20 cellular contexts compared by ENCODE assay signal in the genomic region with DNA sequence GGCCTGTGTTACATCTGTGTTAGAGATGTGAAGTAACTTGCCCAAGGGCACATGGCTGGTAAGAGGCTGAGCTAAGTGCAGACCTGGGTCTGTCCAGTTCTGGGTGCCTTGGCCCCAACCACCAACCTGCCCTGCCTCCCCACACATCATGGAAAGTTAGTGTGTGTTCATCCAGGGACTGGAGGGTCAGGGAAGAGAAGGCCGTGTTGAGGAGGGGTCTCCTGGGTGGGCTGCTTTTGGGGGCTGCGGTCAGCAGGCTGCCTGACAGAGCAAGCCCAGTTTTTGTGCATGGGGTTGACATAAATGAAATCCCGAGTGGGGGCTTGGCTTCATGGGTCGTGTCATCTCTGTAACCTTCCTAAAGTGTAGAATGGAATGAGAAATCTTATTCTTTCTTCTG. TPM values are rescaled to one million over a fixed set of nuclear protein-coding genes. Genes with fewer than 3 reads are reported as not detected.
DNase-seq lines count a peak whose midpoint lies in the region; ATAC-seq, FAIRE-seq and TF ChIP-seq lines count a peak whose summit lies in the region.
"Had no signal": no experiment of that assay in that cellular context is flagged by ENCODE, and none has a peak within 500 bp of the region (broad histone marks: within the 10 kb centered on the region; RNA-seq: fewer than 3 reads in every experiment).

No MANE protein-coding gene starts in this region.

- intact Hi-C loops in CD4-positive, alpha-beta T cell (cut with DNase I, micrococcal nuclease), result no loop called here
- intact Hi-C loops in HepG2 (cut with micrococcal nuclease; ENCODE audit: unreplicated experiment), result no loop called here

- no peak for ATAC-seq in CD4-positive, alpha-beta T cell (ENCODE audit: poor library complexity)
- ATAC-seq in naive thymus-derived CD8-positive, alpha-beta T cell, result no peak
- no peak for ATAC-seq in HepG2
- ATAC-seq: GM12878 had no signal

- no peak for FAIRE-seq in HepG2 (lab: Jason Lieb, UNC)
- FAIRE-seq: GM12878, GM18507, GM19239, H1, HTR-8/SVneo, RCC 7860 had no signal

- H3K4me3 Mint-ChIP-seq in CD4-positive, alpha-beta T cell, result no peak overlapping the region
- H3K4me3 Mint-ChIP-seq in activated naive CD8-positive, alpha-beta T cell, result peak overlapping the region; percentile 51
- H3K4me3 Mint-ChIP-seq in naive thymus-derived CD8-positive, alpha-beta T cell, result peak overlapping the region in 8 of 10 donors; percentile 58 to 85 (median 80)
- no peak overlapping the region for H3K4me3 Mint-ChIP-seq in progenitor cell of endocrine pancreas (ENCODE audit: low read depth)

- POLR2A ChIA-PET in CD4-positive, alpha-beta T cell (lab: Charles Lee), result interaction anchor here (2.3 kb wide), 1 partner anchor 10 kb away, joined by 6 read pairs; the partner anchor contains the start of gene PYGB
- POLR2A ChIA-PET in naive thymus-derived CD8-positive, alpha-beta T cell (lab: Charles Lee), result interaction anchor here (1.1 to 3.3 kb wide), 4 partner anchors 10 to 201 kb away, joined by 4 to 61 read pairs (median 7); partner anchors contain the start of genes ACSS1 and PYGB
- POLR2A ChIA-PET in HEK293T (lab: Yijun Ruan, JAX), result no interaction called here
- POLR2A ChIA-PET in HepG2 (lab: Yijun Ruan, JAX), result no interaction called here

- no peak for TF ChIP-seq CTCF in CD4-positive, alpha-beta T cell (IDR thresholded peaks at IDR 0.05)
- TF ChIP-seq CTCF in HepG2 (CRISPR knock-in tag; IDR thresholded peaks at IDR 0.05) (no peak), progenitor cell of endocrine pancreas (IDR thresholded peaks at IDR 0.05; ENCODE audit: unreplicated experiment) (no peak)

- H4K20me1 ChIP-seq in HepG2 (ENCODE audit: insufficient read depth, low read length), result no peaks in the 10 kb centered on the region; the same call in 1 of the 2 replicates

- no peak overlapping the region for H3K27ac ChIP-seq in CD4-positive, alpha-beta T cell (ENCODE audit: low read depth, low read length)
- no peak overlapping the region for H3K27ac ChIP-seq in HepG2 (ENCODE audit: extremely low read length, insufficient read depth, low read length)
- H3K27ac ChIP-seq: C4-2B had no signal

- no peaks in the 10 kb centered on the region for H3K9me3 Mint-ChIP-seq in CD4-positive, alpha-beta T cell
- H3K9me3 Mint-ChIP-seq in activated naive CD8-positive, alpha-beta T cell (ENCODE audit: low read depth), result no peaks in the 10 kb centered on the region
- peaks cover 0 to 4% (median 0%) of the 10 kb centered on the region in 9 donors for H3K9me3 Mint-ChIP-seq in naive thymus-derived CD8-positive, alpha-beta T cell
- peaks cover 13% of the 10 kb centered on the region for H3K9me3 Mint-ChIP-seq in progenitor cell of endocrine pancreas (ENCODE audit: low read depth)

- H3K36me3 Mint-ChIP-seq in CD4-positive, alpha-beta T cell (ENCODE audit: low read depth), result peaks cover 28% of the 10 kb centered on the region
- peaks cover 7% of the 10 kb centered on the region for H3K36me3 Mint-ChIP-seq in activated naive CD8-positive, alpha-beta T cell
- H3K36me3 Mint-ChIP-seq in naive thymus-derived CD8-positive, alpha-beta T cell, result peaks cover 0 to 10% (median 3%) of the 10 kb centered on the region in 3 donors
- peaks cover 43% of the 10 kb centered on the region for H3K36me3 Mint-ChIP-seq in progenitor cell of endocrine pancreas (ENCODE audit: insufficient read depth)

- DNase-seq in activated CD8-positive, alpha-beta memory T cell treated with anti-CD3 and anti-CD28 coated beads for 24 hours, result peak; percentile 46
- no peak for DNase-seq in activated CD8-positive, alpha-beta memory T cell treated with anti-CD3 and anti-CD28 coated beads, Interleukin-2, amount 50 U/mL, for 4 hours
- no peak for DNase-seq in CD4-positive, alpha-beta T cell
- no peak for DNase-seq in naive thymus-derived CD8-positive, alpha-beta T cell
- DNase-seq in HEK293T (ENCODE audit: extremely low spot score) (no peak), HepG2 (ENCODE audit: low spot score) (no peak), progenitor cell of endocrine pancreas (ENCODE audit: low spot score, unreplicated experiment) (no peak)
- DNase-seq: DMS79, NCI-H1048, NCI-H146, NCI-H2081 treated with DMSO at 0.1 percent for 48 hours, NCI-H524 had no signal

- H3K27me3 Mint-ChIP-seq in CD4-positive, alpha-beta T cell, result no peaks in the 10 kb centered on the region
- H3K27me3 Mint-ChIP-seq in activated naive CD8-positive, alpha-beta T cell, result no peaks in the 10 kb centered on the region
- no peaks in the 10 kb centered on the region for H3K27me3 Mint-ChIP-seq in naive thymus-derived CD8-positive, alpha-beta T cell
- no peaks in the 10 kb centered on the region for H3K27me3 Mint-ChIP-seq in progenitor cell of endocrine pancreas

- TF ChIP-seq POLR2A in HepG2 (IDR thresholded peaks at IDR 0.05; ENCODE audit: insufficient read depth in 1 of 2, low read depth in 2 of 2, low read length in 2 of 2), result no peak

- no peak overlapping the region for H3K4me2 ChIP-seq in HepG2 (ENCODE audit: low read depth, low read length)

- H3K4me3 ChIP-seq in HepG2 (replicated peaks in 1 of 3; ENCODE audit: insufficient read depth in 1 of 3, low read depth in 2 of 3, low read length in 3 of 3), result no peak overlapping the region
- H3K4me3 ChIP-seq: GM12878 had no signal

- H3K27ac Mint-ChIP-seq in CD4-positive, alpha-beta T cell, result peak overlapping the region; percentile 90
- peak overlapping the region; percentile 90 for H3K27ac Mint-ChIP-seq in activated naive CD8-positive, alpha-beta T cell
- H3K27ac Mint-ChIP-seq in naive thymus-derived CD8-positive, alpha-beta T cell, result peak overlapping the region; percentile 87 to 97 (median 95)
- no peak overlapping the region for H3K27ac Mint-ChIP-seq in progenitor cell of endocrine pancreas

- in situ Hi-C loops in HepG2 (cut with HindIII; ENCODE audit: extremely low pct_ligation_motif_present, low pct_unique_long_range_greater_than_20kb), result no loop called here

- CTCF ChIA-PET in CD4-positive, alpha-beta T cell (lab: Charles Lee), result no interaction called here
- CTCF ChIA-PET in HEK293T (lab: Yijun Ruan, JAX) (no interaction called here), HepG2 (lab: Yijun Ruan, JAX; ENCODE audit: low intra/inter-chr PET ratio, low total read pairs) (no interaction called here)

- no peaks in the 10 kb centered on the region for H3K27me3 ChIP-seq in CD4-positive, alpha-beta T cell (ENCODE audit: control insufficient read depth, insufficient read depth, low read length)
- H3K27me3 ChIP-seq in HepG2 (ENCODE audit: control insufficient read depth in 1 of 2, insufficient read depth in 2 of 2, low read length in 2 of 2), result no peaks in the 10 kb centered on the region

- no peaks in the 10 kb centered on the region for H3K9me3 ChIP-seq in CD4-positive, alpha-beta T cell (ENCODE audit: control insufficient read depth, low read length)
- no peaks in the 10 kb centered on the region for H3K9me3 ChIP-seq in HepG2 (ENCODE audit: low read length)

- no peak overlapping the region for H2AFZ ChIP-seq in HepG2 (ENCODE audit: low read length)

- no peak for TF ChIP-seq RAD21 in HepG2 (CRISPR knock-in tag; IDR thresholded peaks at IDR 0.05)

- peaks cover 73% of the 10 kb centered on the region for H3K4me1 Mint-ChIP-seq in CD4-positive, alpha-beta T cell (ENCODE audit: low read depth)
- peaks cover 67% of the 10 kb centered on the region for H3K4me1 Mint-ChIP-seq in activated naive CD8-positive, alpha-beta T cell (ENCODE audit: low read depth)
- peaks cover 41 to 81% (median 71%) of the 10 kb centered on the region in 4 donors for H3K4me1 Mint-ChIP-seq in naive thymus-derived CD8-positive, alpha-beta T cell
- no peaks in the 10 kb centered on the region for H3K4me1 Mint-ChIP-seq in progenitor cell of endocrine pancreas (ENCODE audit: low read depth)

- no peak overlapping the region for H3K9ac ChIP-seq in HepG2 (ENCODE audit: insufficient read depth, low read depth, low read length)

- H3K36me3 ChIP-seq in HepG2 (replicated peaks in 1 of 2; ENCODE audit: control insufficient read depth in 1 of 2, insufficient read depth in 2 of 2, low read length in 2 of 2), result peaks cover 7 to 25% of the 10 kb centered on the region in 2 experiments; a peak in 4 of 5 replicates

- peaks cover 15% of the 10 kb centered on the region for H3K79me2 ChIP-seq in HepG2 (ENCODE audit: insufficient read depth, low read length)

- no peaks in the 10 kb centered on the region for H3K4me1 ChIP-seq in HepG2 (ENCODE audit: insufficient read depth, low read length)

- BruUV-seq in HepG2 (replicated peaks; lab: Mats Ljungman, UMichigan), result no TSS peak

- no peak for TF ChIP-seq EP300 in HepG2 (IDR thresholded peaks at IDR 0.05; ENCODE audit: low read depth in 2 of 2, low read length in 2 of 2)
- TF ChIP-seq EP300 in HepG2 (CRISPR knock-in tag; IDR thresholded peaks at IDR 0.05; ENCODE audit: borderline replicate concordance), result no peak

- WGBS in HepG2 (ENCODE audit: low lambda C conversion rate), result 80% methylated on average over 4 of the region's 4 CpGs

TF ChIP-seq in HepG2, 621 proteins besides CTCF, POLR2A, EP300 and RAD21 (continues in another document):
- no peak for TF ChIP-seq ZNF530 (CRISPR knock-in tag; IDR thresholded peaks at IDR 0.05; ENCODE audit: low read depth)

RNA-seq across cellular contexts. Expression of gene PYGB, which starts 10.9 kb away (rescaled TPM):
- total RNA-seq in CD4-positive, alpha-beta T cell, result 10 to 100 TPM; 26.3 to 27.5 TPM
- total RNA-seq in naive thymus-derived CD8-positive, alpha-beta T cell, result 10 to 100 TPM; 50.2 to 54.4 TPM
- 100 to 1,000 TPM in 1 of 3 donors, 10 to 100 TPM in 2; 39.9 to 107 (median 71.3) TPM for polyA plus RNA-seq in naive thymus-derived CD8-positive, alpha-beta T cell
- total RNA-seq in HepG2 (2016; rRNA removed; fragmentation: Illumina TruSeq; extraction: Trizol) (82.0 and 86.3 TPM in 2 replicates), progenitor cell of endocrine pancreas (54.4 and 54.9 TPM in 2 replicates)
- total RNA-seq in HepG2 (2016; cell fraction: cytosol; rRNA removed; fragmentation: Illumina TruSeq; extraction: Trizol; ENCODE audit: low read depth), result 5.4 and 6.5 TPM in 2 replicates
- 69.1 and 89.6 TPM in 2 replicates for total RNA-seq in HepG2 (2016; cell fraction: insoluble cytoplasmic fraction; rRNA removed; fragmentation: Illumina TruSeq; extraction: Trizol)
- 18.0 and 19.5 TPM in 2 replicates for total RNA-seq in HepG2 (2016; cell fraction: membrane; rRNA removed; fragmentation: Illumina TruSeq; extraction: Trizol)
- 59.8 and 63.0 TPM in 2 replicates for total RNA-seq in HepG2 (2016; cell fraction: nucleus; rRNA removed; fragmentation: Illumina TruSeq; extraction: Trizol)
- polyA plus RNA-seq in HepG2 (2011; rRNA removed), result 24.2 and 37.5 TPM in 2 replicates
- 24.4 and 27.4 TPM in 2 replicates for polyA plus RNA-seq in HepG2 (2011; cell fraction: cytosol; rRNA removed)
- 111 and 112 TPM in 2 replicates for polyA plus RNA-seq in HepG2 (2011; cell fraction: nucleus; rRNA removed)
- polyA plus RNA-seq in HepG2 (2012), result 26.9 and 46.5 TPM in 2 replicates
- polyA plus RNA-seq in HepG2 (2016; cell fraction: cytosol; fragmentation: Illumina TruSeq; extraction: Trizol; ENCODE audit: low read depth), result 3.5 TPM in 2 replicates
- 45.7 and 58.6 TPM in 2 replicates for polyA plus RNA-seq in HepG2 (2016; cell fraction: insoluble cytoplasmic fraction; fragmentation: Illumina TruSeq; extraction: Trizol; ENCODE audit: low read depth)
- 7.2 and 9.8 TPM in 2 replicates for polyA plus RNA-seq in HepG2 (2016; cell fraction: membrane; fragmentation: Illumina TruSeq; extraction: Trizol; ENCODE audit: low read depth)
- polyA plus RNA-seq in HepG2 (2016; cell fraction: nucleus; fragmentation: Illumina TruSeq; extraction: Trizol; ENCODE audit: insufficient read depth, low read depth), result 79.7 and 85.5 TPM in 2 replicates
- 26.5 and 80.5 TPM in 2 replicates for polyA minus RNA-seq in HepG2 (2011; rRNA and poly(A)+ RNA removed; ENCODE audit: low replicate concordance)
- polyA minus RNA-seq in HepG2 (2011; cell fraction: cytosol; rRNA and poly(A)+ RNA removed), result 36.1 and 38.1 TPM in 2 replicates
- polyA minus RNA-seq in HepG2 (2011; cell fraction: nucleus; rRNA and poly(A)+ RNA removed), result 27.9 and 31.3 TPM in 2 replicates

Comparison
In these comparisons a context has a peak if more than half of its experiments do, and no peak if none do; other contexts are left out.
1. H3K4me3 Mint-ChIP-seq: peak in activated naive CD8-positive, alpha-beta T cell (single experiment) and naive thymus-derived CD8-positive, alpha-beta T cell (8 of 10); none in CD4-positive, alpha-beta T cell (single experiment) and progenitor cell of endocrine pancreas (single experiment).
2. POLR2A ChIA-PET loops: an anchor here in CD4-positive, alpha-beta T cell (2.3 kb wide) and naive thymus-derived CD8-positive, alpha-beta T cell (1.1 to 3.3 kb wide); none called in HEK293T and HepG2.